8 cellular contexts compared by ENCODE assay signal in genomic region chr17:58417300-58418092, GRCh38. TPM values are rescaled to one million over a fixed set of nuclear protein-coding genes. Genes with fewer than 3 reads are reported as not detected.
A peak's percentile ranks its signal among the peaks of the same experiment; 100 is the strongest.
DNase-seq lines count a peak whose midpoint lies in the region; ATAC-seq, FAIRE-seq and TF ChIP-seq lines count a peak whose summit lies in the region.

RNF43 (minus strand) TSS chr17:58417534; CDS start chr17:58415577, 1,957 bp downstream.

- peak; percentile 83 for ATAC-seq in HG02840 (IDR thresholded peaks at IDR 0.05; ENCODE audit: low FRiP score, unreplicated experiment)
- peak; percentile 100 for ATAC-seq in left ventricle myocardium superior
- ATAC-seq in psoas muscle, result peak; percentile 91 to 100 (median 98)

- no peaks in the 10 kb centered on the region for H3K4me1 ChIP-seq in psoas muscle

- DNase-seq in GM13976 (ENCODE audit: low spot score) (peak; percentile 90), NCI-H1417 (lab: John Stamatoyannopoulos, UW) (peak; percentile 92 to 98 (median 94)), T follicular helper cell (ENCODE audit: low read depth) (peak; percentile 79), anterior cingulate cortex (lab: John Stamatoyannopoulos, UW) (peak in 57 of 58 donors; percentile 5 to 92 (median 64)), left ventricle myocardium superior (peak; percentile 89), psoas muscle (peak; percentile 69 to 81), urothelium cell line (ENCODE audit: low spot score) (peak; percentile 99)

- in situ Hi-C loops in GM13976 (cut with MboI; ENCODE audit: low sequenced_read_pairs, unreplicated experiment), result no loop called here

- WGBS in psoas muscle, 3 donors, result 1 to 4% (median 2%) methylated on average over 8 of the region's 8 CpGs

- peak within 1 kb of the TSS; percentile 58 for H3K4me3 ChIP-seq in psoas muscle

- peak; percentile 92 for TF ChIP-seq CTCF in GM13976 (IDR thresholded peaks at IDR 0.05; ENCODE audit: borderline replicate concordance, control extremely low read depth, extremely low read depth, insufficient read depth, missing control alignments)
- peak; percentile 64 for TF ChIP-seq CTCF in psoas muscle (IDR thresholded peaks at IDR 0.05)

- no peaks in the 10 kb centered on the region for H3K36me3 ChIP-seq in psoas muscle (ENCODE audit: insufficient read depth in 1 of 2, low read depth in 1 of 2)

- no peak within 1 kb of the TSS for H3K27ac ChIP-seq in psoas muscle

- intact Hi-C loops in left ventricle myocardium superior (cut with micrococcal nuclease) (no loop called here), psoas muscle (cut with DNase I) (loop anchor here in 1 of 2 donors (2.0 to 10.0 kb wide), 3 partner anchors 65 to 169 kb away; partner anchors contain the start of gene SUPT4H1)

- H3K27me3 ChIP-seq in psoas muscle (ENCODE audit: insufficient read depth in 3 of 3, low read length in 2 of 3), result no peaks in the 10 kb centered on the region

- no peaks in the 10 kb centered on the region for H3K9me3 ChIP-seq in psoas muscle

- peak; percentile 99 for FAIRE-seq in urothelium cell line (lab: Jason Lieb, UNC)

RNA-seq across cellular contexts. Expression of gene RNF43, which starts in this region (rescaled TPM):
- 6.6 TPM for total RNA-seq in left ventricle myocardium superior
- under 1 TPM in 2 of 4 donors, not detected in 2; 0.04 to 0.07 TPM for total RNA-seq in psoas muscle
- polyA plus RNA-seq in psoas muscle, result under 1 TPM in 2 of 3 donors, not detected in 1; 0.03 to 0.25 TPM

Comparison
In these comparisons a context has a peak if more than half of its experiments do, and no peak if none do; other contexts are left out.
1. Peak in DNase-seq, ATAC-seq and H3K4me3 ChIP-seq in psoas muscle; RNA of the gene not detected or under 1 TPM.